ENCODE assay signal across 17 cellular contexts in genomic region chr12:45049912-45050318, GRCh38. TPM values are rescaled to one million over a fixed set of nuclear protein-coding genes. Genes with fewer than 3 reads are reported as not detected.
DNase-seq lines count a peak whose midpoint lies in the region.
"Had no signal": no experiment of that assay in that cellular context is flagged by ENCODE, and none has a peak within 500 bp of the region (broad histone marks: within the 10 kb centered on the region; RNA-seq: fewer than 3 reads in every experiment).

No MANE protein-coding gene starts in this region.

- H3K9me3 ChIP-seq in HUES64 (ENCODE audit: insufficient read depth, low read depth, low read length) (no peaks in the 10 kb centered on the region), ectodermal cell (ENCODE audit: control insufficient read depth, low read length) (no peaks in the 10 kb centered on the region), iPS-18a (ENCODE audit: control insufficient read depth, low read depth, low read length) (no peaks in the 10 kb centered on the region), skeletal muscle tissue (ENCODE audit: control insufficient read depth in 3 of 3, low read length in 3 of 3) (no peaks in the 10 kb centered on the region)

- H3K4me3 ChIP-seq in HUES64 (ENCODE audit: low read length) (peak overlapping the region; percentile 71), ectodermal cell (ENCODE audit: insufficient read depth, low read depth, low read length) (peak overlapping the region; percentile 51), iPS-18a (ENCODE audit: low read length) (peak overlapping the region; percentile 80), skeletal muscle tissue (ENCODE audit: low read length in 3 of 3) (peak overlapping the region; percentile 57 to 64 (median 63))
- H3K4me3 ChIP-seq: BLaER1 treated with 17β-estradiol and CSF1 and Interleukin-3, amounts not matched to agents 10 nM and 100 nM had no signal

- H3K27me3 ChIP-seq in HUES64 (ENCODE audit: insufficient read depth, low read length), result peaks cover 73% of the 10 kb centered on the region
- H3K27me3 ChIP-seq in ectodermal cell (ENCODE audit: control insufficient read depth, insufficient read depth, low read length, poor library complexity, severe bottlenecking), result peaks cover 67% of the 10 kb centered on the region
- peaks cover 59% of the 10 kb centered on the region for H3K27me3 ChIP-seq in iPS-18a (ENCODE audit: control insufficient read depth, insufficient read depth, low read length)
- peaks cover 10 to 17% (median 16%) of the 10 kb centered on the region in 3 donors for H3K27me3 ChIP-seq in skeletal muscle tissue (ENCODE audit: control insufficient read depth in 3 of 3, insufficient read depth in 3 of 3, low read length in 3 of 3)
- H3K27me3 ChIP-seq: BLaER1 treated with 17β-estradiol and CSF1 and Interleukin-3, amounts not matched to agents 10 nM and 100 nM had no signal

- no peak overlapping the region for H3K27ac ChIP-seq in HUES64 (ENCODE audit: low read depth, low read length)
- no peak overlapping the region for H3K27ac ChIP-seq in ectodermal cell (ENCODE audit: insufficient read depth, low read depth, low read length, poor library complexity, severe bottlenecking)
- no peak overlapping the region for H3K27ac ChIP-seq in iPS-18a (ENCODE audit: low read length)
- peak overlapping the region; percentile 18 for H3K27ac ChIP-seq in skeletal muscle tissue (ENCODE audit: low read depth, low read length)
- H3K27ac ChIP-seq: BLaER1 treated with 17β-estradiol and CSF1 and Interleukin-3, amounts not matched to agents 10 nM and 100 nM had no signal

- 43% methylated on average over 14 of the region's 14 CpGs for WGBS in HUES64
- 45 to 46% methylated on average over 14 of the region's 14 CpGs for WGBS in ectodermal cell, 2 experiments

- no peaks in the 10 kb centered on the region for H3K36me3 ChIP-seq in HUES64 (ENCODE audit: insufficient read depth, low read length)
- no peaks in the 10 kb centered on the region for H3K36me3 ChIP-seq in ectodermal cell (ENCODE audit: control insufficient read depth, insufficient read depth, low read length)
- no peaks in the 10 kb centered on the region for H3K36me3 ChIP-seq in iPS-18a (ENCODE audit: control insufficient read depth, low read depth, low read length)
- no peaks in the 10 kb centered on the region for H3K36me3 ChIP-seq in skeletal muscle tissue (ENCODE audit: control insufficient read depth in 3 of 3, insufficient read depth in 3 of 3, low read length in 3 of 3)
- H3K36me3 ChIP-seq: BLaER1 treated with 17β-estradiol and CSF1 and Interleukin-3, amounts not matched to agents 10 nM and 100 nM had no signal

- no peak for DNase-seq in NCI-H510A treated with DMSO at 0.1 percent for 48 hours (lab: John Stamatoyannopoulos, UW)
- no peak for DNase-seq in SK-N-DZ (ENCODE audit: low spot score)
- no peak for DNase-seq in activated T-cell treated with anti-CD3 and anti-CD28 coated beads, Interleukin-2, amount 50 U/mL, for 48 hours
- DNase-seq: activated CD4-positive, alpha-beta T cell treated with anti-CD3 and anti-CD28 coated beads, Interleukin-2, amount 50 U/mL, for 4 hours; DND-41; KG1; NCI-H1694 treated with DMSO at 0.1 percent for 48 hours; NCI-H774; stimulated activated CD4-positive, alpha-beta T cell treated with anti-CD3 and anti-CD28 coated beads, Interleukin-4, amount 100 ng/mL, for 4 hours; stimulated activated naive CD4-positive, alpha-beta T cell had no signal

- H3K9ac ChIP-seq in HUES64 (ENCODE audit: low read depth, low read length) (no peak overlapping the region), iPS-18a (ENCODE audit: low read length) (no peak overlapping the region), skeletal muscle tissue (ENCODE audit: low read depth in 1 of 3, low read length in 3 of 3) (no peak overlapping the region)
- H3K9ac ChIP-seq: BLaER1 treated with 17β-estradiol and CSF1 and Interleukin-3, amounts not matched to agents 10 nM and 100 nM had no signal

- H3K4me1 ChIP-seq in HUES64 (ENCODE audit: insufficient read depth, low read length) (0 out of 2 replicates have a peak, but pooled peaks cover 4% of the 10 kb centered on the region), ectodermal cell (ENCODE audit: control insufficient read depth, insufficient read depth, low read length) (no peaks in the 10 kb centered on the region), iPS-18a (ENCODE audit: control insufficient read depth, low read depth, low read length) (peaks cover 9% of the 10 kb centered on the region), skeletal muscle tissue (ENCODE audit: control insufficient read depth in 3 of 3, insufficient read depth in 3 of 3, low read length in 3 of 3) (peaks cover 0 to 3% (median 0%) of the 10 kb centered on the region in 3 donors)
- H3K4me1 ChIP-seq: BLaER1 treated with 17β-estradiol and CSF1 and Interleukin-3, amounts not matched to agents 10 nM and 100 nM had no signal

RNA-seq across cellular contexts. Expression of gene DBX2, which starts 1.0 kb away (rescaled TPM):
- polyA plus RNA-seq in HUES64 (2013, experiment 1 of 2), result 0.20 TPM
- polyA plus RNA-seq in HUES64 (2013, experiment 2 of 2), result 0.32 TPM
- polyA plus RNA-seq in ectodermal cell (2013, experiment 1 of 4), result 0.22 TPM
- 0.14 TPM for polyA plus RNA-seq in ectodermal cell (2013, experiment 2 of 4)
- polyA plus RNA-seq in ectodermal cell (2013, experiment 3 of 4), result 0.53 TPM
- 0.16 TPM for polyA plus RNA-seq in ectodermal cell (2013, experiment 4 of 4)
- under 0.01 TPM for total RNA-seq in skeletal muscle tissue
- polyA plus RNA-seq in SK-N-DZ (2014; cell fraction: cytosol; rRNA removed), result not detected in 2 replicates
- not detected in 2 replicates for polyA plus RNA-seq in SK-N-DZ (2014; cell fraction: nucleus; rRNA removed)
- total RNA-seq: bronchial epithelial cell, renal cortical epithelial cell had no signal
